Comparison of ENCODE assay signal across 8 cellular contexts in the genomic region with DNA sequence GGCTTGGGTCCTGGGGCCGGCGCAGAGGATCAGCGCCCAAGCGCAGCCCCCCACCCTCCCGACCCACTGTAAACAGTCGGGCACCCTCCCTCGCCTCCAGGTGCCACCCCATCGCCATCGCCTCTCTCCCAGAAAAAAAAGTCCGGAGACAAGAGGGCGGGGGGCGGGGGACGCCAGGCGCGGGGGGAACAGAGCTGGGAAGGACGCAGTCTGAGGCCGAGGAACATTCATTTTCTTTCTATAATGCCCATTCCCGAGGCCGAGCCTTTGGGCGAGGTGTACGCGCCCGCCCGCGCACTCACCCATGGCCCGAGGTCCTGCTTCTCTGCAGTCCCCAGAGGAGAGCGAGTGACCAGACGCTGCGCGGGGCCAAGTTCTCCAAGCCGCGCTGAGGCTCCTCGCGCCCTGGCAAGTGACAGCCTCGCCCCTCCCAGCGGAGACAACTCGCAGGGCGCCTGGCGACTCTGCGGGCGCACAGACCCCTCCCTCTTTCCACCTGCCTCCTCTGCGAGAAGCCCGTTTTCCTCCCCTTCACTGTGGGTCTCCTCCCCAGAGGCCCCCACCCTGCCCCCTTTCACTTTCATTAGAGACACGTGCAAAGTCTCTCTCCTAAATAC.
DNase-seq lines count a peak whose midpoint lies in the region; ATAC-seq and TF ChIP-seq lines count a peak whose summit lies in the region.

No MANE protein-coding gene starts in this region.

- H3K27ac ChIP-seq in left ventricle myocardium inferior (replicated peaks) = no peak overlapping the region

- H3K9me3 Mint-ChIP-seq in Calu3 (ENCODE audit: low read depth, unreplicated experiment) = no peaks in the 10 kb centered on the region
- no peaks in the 10 kb centered on the region for H3K9me3 Mint-ChIP-seq in activated CD8-positive, alpha-beta memory T cell treated with anti-CD3 and anti-CD28 coated beads, Interleukin-2, amount 10 ng/mL, durations not matched to agents 7 days and 5 days (ENCODE audit: low read depth)

- H3K27ac Mint-ChIP-seq in Calu3 (ENCODE audit: unreplicated experiment) = peak overlapping the region; percentile 36
- no peak overlapping the region for H3K27ac Mint-ChIP-seq in activated CD8-positive, alpha-beta memory T cell treated with anti-CD3 and anti-CD28 coated beads, Interleukin-2, amount 10 ng/mL, durations not matched to agents 7 days and 5 days

- peaks cover 19% of the 10 kb centered on the region for H3K4me1 ChIP-seq in left ventricle myocardium inferior

- peaks cover 20% of the 10 kb centered on the region for H3K4me1 Mint-ChIP-seq in Calu3 (ENCODE audit: low read depth, unreplicated experiment)
- peaks cover 3% of the 10 kb centered on the region for H3K4me1 Mint-ChIP-seq in activated CD8-positive, alpha-beta memory T cell treated with anti-CD3 and anti-CD28 coated beads, Interleukin-2, amount 10 ng/mL, durations not matched to agents 7 days and 5 days

- H3K4me3 Mint-ChIP-seq in Calu3 (ENCODE audit: low read depth, unreplicated experiment) = peak overlapping the region; percentile 83
- H3K4me3 Mint-ChIP-seq in activated CD8-positive, alpha-beta memory T cell treated with anti-CD3 and anti-CD28 coated beads, Interleukin-2, amount 10 ng/mL, durations not matched to agents 7 days and 5 days = peak overlapping the region; percentile 7

- H3K27me3 ChIP-seq in left ventricle myocardium inferior (ENCODE audit: low read depth) = peaks cover 65% of the 10 kb centered on the region

- H3K27me3 Mint-ChIP-seq in Calu3 (ENCODE audit: unreplicated experiment) = no peaks in the 10 kb centered on the region
- peaks cover 40% of the 10 kb centered on the region for H3K27me3 Mint-ChIP-seq in activated CD8-positive, alpha-beta memory T cell treated with anti-CD3 and anti-CD28 coated beads, Interleukin-2, amount 10 ng/mL, durations not matched to agents 7 days and 5 days

- CTCF ChIA-PET in Calu3 (lab: Charles Lee) = no interaction called here
- CTCF ChIA-PET in activated CD8-positive, alpha-beta memory T cell treated with anti-CD3 and anti-CD28 coated beads, Interleukin-2, amount 10 ng/mL, durations not matched to agents 7 days and 5 days (lab: Charles Lee) = no interaction called here

- ATAC-seq in GM19397 (IDR thresholded peaks at IDR 0.05; ENCODE audit: unreplicated experiment) = peak; percentile 78
- peak; percentile 72 for ATAC-seq in HG03521 (IDR thresholded peaks at IDR 0.05; ENCODE audit: unreplicated experiment)
- ATAC-seq in activated CD8-positive, alpha-beta memory T cell treated with anti-CD3 and anti-CD28 coated beads, Interleukin-2, amount 10 ng/mL, durations not matched to agents 7 days and 5 days = peak; percentile 42

- H3K9me3 ChIP-seq in left ventricle myocardium inferior (replicated peaks) = no peaks in the 10 kb centered on the region

- peaks cover 16% of the 10 kb centered on the region for H3K36me3 Mint-ChIP-seq in Calu3 (ENCODE audit: insufficient read depth, unreplicated experiment)
- no peaks in the 10 kb centered on the region for H3K36me3 Mint-ChIP-seq in activated CD8-positive, alpha-beta memory T cell treated with anti-CD3 and anti-CD28 coated beads, Interleukin-2, amount 10 ng/mL, durations not matched to agents 7 days and 5 days

- no peaks in the 10 kb centered on the region for H3K36me3 ChIP-seq in left ventricle myocardium inferior

- DNase-seq in Calu3 (peak; percentile 53), left ventricle myocardium inferior (no peak), posterior cingulate gyrus (peak; percentile 23 to 90 (median 48)), NCI-H226 (no peak), middle frontal gyrus (ENCODE audit: extremely low spot score, low spot score) (no peak)
- no peak for DNase-seq in activated CD8-positive, alpha-beta memory T cell treated with anti-CD3 and anti-CD28 coated beads, Interleukin-2, amount 10 ng/mL, durations not matched to agents 7 days and 5 days

- BruUV-seq in Calu3 (replicated peaks; lab: Mats Ljungman, UMichigan) = no TSS peak

- TF ChIP-seq CTCF in Calu3 (IDR thresholded peaks at IDR 0.05; ENCODE audit: unreplicated experiment) (no peak), left ventricle myocardium inferior (IDR thresholded peaks at IDR 0.05; ENCODE audit: borderline replicate concordance) (no peak)

- intact Hi-C loops in Calu3 (cut with micrococcal nuclease; ENCODE audit: unreplicated experiment) (loop anchor here (5.0 kb wide), 1 partner anchor 55 kb away; no protein-coding TSS in a partner anchor), left ventricle myocardium inferior (cut with micrococcal nuclease) (no loop called here), posterior cingulate gyrus (cut with DNase I) (no loop called here)

- H3K4me3 ChIP-seq in left ventricle myocardium inferior = peak overlapping the region; percentile 64

Comparison
In these comparisons a context has a peak if more than half of its experiments do, and no peak if none do; other contexts are left out.
1. DNase-seq: peak in Calu3 (single experiment) and posterior cingulate gyrus (10 of 10); none in activated CD8-positive, alpha-beta memory T cell treated with anti-CD3 and anti-CD28 coated beads, Interleukin-2, amount 10 ng/mL, durations not matched to agents 7 days and 5 days (single experiment), left ventricle myocardium inferior (single experiment), NCI-H226 (single experiment) and middle frontal gyrus (single experiment).
2. Peak in every context shown above with its lines, with median percentiles within 50 percentile points of each other: ATAC-seq.